1 cellular context compared by ENCODE assay signal in genomic region chr2:239275037-239275685, GRCh38.
TF ChIP-seq lines count a peak whose summit lies in the region.

No MANE protein-coding gene starts in this region.

TF ChIP-seq in GM12878, 131 proteins besides CTCF, POLR2A, EP300 and RAD21 (continued from another document and continues in another):
- TF ChIP-seq NKRF (conservative IDR thresholded peaks at IDR 0.05) (no peak), IRF5 (IDR thresholded peaks at IDR 0.05; ENCODE audit: borderline replicate concordance) (no peak), USF2 (IDR thresholded peaks at IDR 0.05; ENCODE audit: borderline replicate concordance, low read depth, low read length) (no peak), SPI1 (IDR thresholded peaks at IDR 0.05; ENCODE audit: borderline replicate concordance, insufficient read depth, low read depth, low read length) (no peak), ZNF274 (IDR thresholded peaks at IDR 0.05; ENCODE audit: insufficient read depth, insufficient read length) (no peak), HDAC2 (IDR thresholded peaks at IDR 0.05) (no peak), REST (IDR thresholded peaks at IDR 0.05; ENCODE audit: low read depth, low read length) (no peak), ZNF207 (IDR thresholded peaks at IDR 0.05; ENCODE audit: borderline replicate concordance) (no peak), MTA3 (IDR thresholded peaks at IDR 0.05; ENCODE audit: borderline replicate concordance, low read length) (no peak), SP1 (IDR thresholded peaks at IDR 0.05; ENCODE audit: low read depth, low read length) (no peak), CHD4 (IDR thresholded peaks at IDR 0.05) (no peak), ZBTB33 (IDR thresholded peaks at IDR 0.05) (no peak), ZNF592 (IDR thresholded peaks at IDR 0.05) (no peak), GABPA (IDR thresholded peaks at IDR 0.05; ENCODE audit: low read depth) (0 out of 2 replicates have a peak, but pooled peaks have one; percentile 40), MEF2A (IDR thresholded peaks at IDR 0.05; ENCODE audit: insufficient read depth, low read depth, low read length) (no peak), SREBF1 (IDR thresholded peaks at IDR 0.05; ENCODE audit: low read length) (no peak), PAX8 (IDR thresholded peaks at IDR 0.05) (no peak), DPF2 (IDR thresholded peaks at IDR 0.05) (peak; percentile 91), RELA (IDR thresholded peaks at IDR 0.05; ENCODE audit: borderline replicate concordance, partially characterized antibody) (no peak), CEBPZ (IDR thresholded peaks at IDR 0.05; ENCODE audit: low read depth, low read length) (no peak), ZSCAN29 (IDR thresholded peaks at IDR 0.05) (no peak), ZNF622 (IDR thresholded peaks at IDR 0.05) (no peak), PBX3 (IDR thresholded peaks at IDR 0.05; ENCODE audit: insufficient replicate concordance, low read depth, low read length) (peak; percentile 82), RUNX3 (IDR thresholded peaks at IDR 0.05; ENCODE audit: low read length) (peak; percentile 91), SIX5 (IDR thresholded peaks at IDR 0.05; ENCODE audit: low read depth, low read length, severe bottlenecking) (no peak), ELK1 (IDR thresholded peaks at IDR 0.05; ENCODE audit: low read depth, low read length) (no peak), ETV6 (conservative IDR thresholded peaks at IDR 0.05 in 1 of 2, IDR thresholded peaks at IDR 0.05 in 1 of 2; ENCODE audit: borderline replicate concordance in 1 of 2, low read depth in 1 of 2) (peak in 1 of 2 experiments; percentile 60; a peak in 2 of 4 replicates), MAX (IDR thresholded peaks at IDR 0.05; ENCODE audit: low read depth, low read length) (no peak), LARP7 (IDR thresholded peaks at IDR 0.05) (no peak), ZZZ3 (IDR thresholded peaks at IDR 0.05; ENCODE audit: control insufficient read depth, insufficient read length, low read depth) (no peak), TARDBP (IDR thresholded peaks at IDR 0.05; ENCODE audit: borderline replicate concordance) (no peak; the same call in 1 of the 2 replicates), RBBP5 (conservative IDR thresholded peaks at IDR 0.05) (no peak), NFXL1 (IDR thresholded peaks at IDR 0.05; ENCODE audit: borderline replicate concordance) (no peak), MXI1 (IDR thresholded peaks at IDR 0.05; ENCODE audit: low read depth, low read length) (peak; percentile 31; the same call in 1 of the 2 replicates)
